In genomic region chr9:78958887-78959286, GRCh38 we compare ENCODE assay signal across 1 cellular context.
TF ChIP-seq lines count a peak whose summit lies in the region.

No MANE protein-coding gene starts in this region.

TF ChIP-seq in WTC11, 78 proteins besides CTCF, POLR2A, EP300 and RAD21 (continued from another document):
- no peak for TF ChIP-seq ARID4B (CRISPR knock-in tag; IDR thresholded peaks at IDR 0.05; ENCODE audit: borderline replicate concordance)
- no peak for TF ChIP-seq MXD4 (CRISPR knock-in tag; IDR thresholded peaks at IDR 0.05; ENCODE audit: borderline replicate concordance)
- TF ChIP-seq GRHL2 (CRISPR knock-in tag; IDR thresholded peaks at IDR 0.05; ENCODE audit: insufficient replicate concordance, severe bottlenecking): no peak
- no peak for TF ChIP-seq ZNF396 (CRISPR knock-in tag; IDR thresholded peaks at IDR 0.05; ENCODE audit: borderline replicate concordance)
